In genomic region chr14:70069186-70069585, GRCh38 we compare ENCODE assay signal across 24 cellular contexts.
"Had no signal": no experiment of that assay in that cellular context is flagged by ENCODE, and none has a peak within 500 bp of the region (broad histone marks: within the 10 kb centered on the region; RNA-seq: fewer than 3 reads in every experiment).

No MANE protein-coding gene starts in this region.

- H3K4me1 ChIP-seq: ascending aorta, Peyer's patch, SJSA1 had no signal

- FAIRE-seq: K562 had no signal

- DNase-seq: activated B cell treated with CpG ODN at 0.5 μM for 24 hours; activated CD4-positive, alpha-beta T cell treated with anti-CD3 and anti-CD28 coated beads for 1 hour; activated CD4-positive, alpha-beta T cell treated with anti-CD3 and anti-CD28 coated beads, Interleukin-2, amount 10 ng/mL, durations not matched to agents 24 days and 14 days; activated CD4-positive, alpha-beta T cell treated with anti-CD3 and anti-CD28 coated beads, Interleukin-2, amount 50 U/mL, for 48 hours; activated CD8-positive, alpha-beta memory T cell treated with anti-CD3 and anti-CD28 coated beads, Interleukin-2, amount 10 ng/mL, durations not matched to agents 7 days and 5 days; activated effector memory CD4-positive, alpha-beta T cell treated with anti-CD3 and anti-CD28 coated beads, Interleukin-2, amount 50 U/mL, for 16 hours; activated naive CD4-positive, alpha-beta T cell treated with Interleukin-2 at 50 U/mL for 16 hours; activated naive CD8-positive, alpha-beta T cell treated with anti-CD3 and anti-CD28 coated beads, Interleukin-2, amount 50 U/mL, for 24 hours; activated T-cell treated with anti-CD3 and anti-CD28 coated beads, Interleukin-2, amount 50 U/mL, for 4 hours; amniotic stem cell; body of pancreas; Karpas-422; NCI-H146; NCI-H1930; NCI-H2171; NCI-H524; Peyer's patch; SHP77 had no signal

- H3K27me3 ChIP-seq: ascending aorta, body of pancreas, Peyer's patch, SJSA1 had no signal

- H3K4me3 ChIP-seq: ascending aorta, body of pancreas, K562, Peyer's patch, SJSA1 had no signal

- ATAC-seq: activated CD8-positive, alpha-beta memory T cell treated with anti-CD3 and anti-CD28 coated beads, Interleukin-2, amount 10 ng/mL, durations not matched to agents 7 days and 5 days; activated naive CD4-positive, alpha-beta T cell treated with anti-CD3 and anti-CD28 coated beads, Interleukin-2, amount 50 U/mL, for 72 hours; activated naive CD8-positive, alpha-beta T cell treated with anti-CD3 and anti-CD28 coated beads, Interleukin-2, amount 50 U/mL, for 24 hours; activated T-cell treated with anti-CD3 and anti-CD28 coated beads, Interleukin-2, amount 50 U/mL, for 4 hours; body of pancreas; K562; SK-N-SH treated with all-trans-retinoic acid at 6 μM for 48 hours had no signal

- H3K36me3 ChIP-seq: ascending aorta, Peyer's patch, SJSA1 had no signal

- H3K27ac ChIP-seq: ascending aorta, body of pancreas, Peyer's patch, RWPE1, SJSA1 had no signal

- H3K9me3 ChIP-seq: ascending aorta, body of pancreas, Peyer's patch, SJSA1 had no signal
